In genomic region chr12:52949413-52950331, GRCh38 we compare ENCODE assay signal across 8 cellular contexts. TPM values are rescaled to one million over a fixed set of nuclear protein-coding genes. Genes with fewer than 3 reads are reported as not detected.
DNase-seq lines count a peak whose midpoint lies in the region; ATAC-seq and TF ChIP-seq lines count a peak whose summit lies in the region.

No MANE protein-coding gene starts in this region.

- H3K4me1 ChIP-seq in mucosa of descending colon (ENCODE audit: low read depth), result peaks cover 12% of the 10 kb centered on the region

- intact Hi-C loops in mucosa of descending colon (cut with DNase I, micrococcal nuclease), result no loop called here

- H3K9me3 Mint-ChIP-seq in activated naive CD8-positive, alpha-beta T cell (ENCODE audit: low read depth), result no peaks in the 10 kb centered on the region
- no peaks in the 10 kb centered on the region for H3K9me3 Mint-ChIP-seq in activated naive CD8-positive, alpha-beta T cell treated with anti-CD3 and anti-CD28 coated beads for 36 hours
- no peaks in the 10 kb centered on the region for H3K9me3 Mint-ChIP-seq in effector memory CD8-positive, alpha-beta T cell

- no peaks in the 10 kb centered on the region for H3K36me3 ChIP-seq in mucosa of descending colon (ENCODE audit: low read depth)

- H3K27me3 Mint-ChIP-seq in activated naive CD8-positive, alpha-beta T cell, result peaks cover 2% of the 10 kb centered on the region
- no peaks in the 10 kb centered on the region for H3K27me3 Mint-ChIP-seq in activated naive CD8-positive, alpha-beta T cell treated with anti-CD3 and anti-CD28 coated beads for 36 hours
- peaks cover 12 to 22% of the 10 kb centered on the region in 2 donors for H3K27me3 Mint-ChIP-seq in effector memory CD8-positive, alpha-beta T cell

- peaks cover 8% of the 10 kb centered on the region for H3K4me1 Mint-ChIP-seq in activated naive CD8-positive, alpha-beta T cell (ENCODE audit: low read depth)
- H3K4me1 Mint-ChIP-seq in activated naive CD8-positive, alpha-beta T cell treated with anti-CD3 and anti-CD28 coated beads for 36 hours, result peaks cover 4% of the 10 kb centered on the region
- H3K4me1 Mint-ChIP-seq in effector memory CD8-positive, alpha-beta T cell (ENCODE audit: low read depth in 2 of 2), result peaks cover 2 to 5% of the 10 kb centered on the region in 2 donors

- peak overlapping the region; percentile 58 for H3K4me3 ChIP-seq in mucosa of descending colon

- ATAC-seq in effector memory CD8-positive, alpha-beta T cell (replicated peaks), result no peak
- peak; percentile 80 for ATAC-seq in mucosa of descending colon

- H3K4me3 Mint-ChIP-seq in activated naive CD8-positive, alpha-beta T cell, result peak overlapping the region; percentile 60
- H3K4me3 Mint-ChIP-seq in activated naive CD8-positive, alpha-beta T cell treated with anti-CD3 and anti-CD28 coated beads for 36 hours, result no peak overlapping the region
- peak overlapping the region; percentile 76 to 83 for H3K4me3 Mint-ChIP-seq in effector memory CD8-positive, alpha-beta T cell

- H3K27ac Mint-ChIP-seq in activated naive CD8-positive, alpha-beta T cell, result no peak overlapping the region
- H3K27ac Mint-ChIP-seq in activated naive CD8-positive, alpha-beta T cell treated with anti-CD3 and anti-CD28 coated beads for 36 hours, result no peak overlapping the region
- peak overlapping the region in 1 of 2 donors; percentile 34 for H3K27ac Mint-ChIP-seq in effector memory CD8-positive, alpha-beta T cell

- TF ChIP-seq CTCF in mucosa of descending colon (IDR thresholded peaks at IDR 0.05), result no peak

- no peak for DNase-seq in activated naive CD8-positive, alpha-beta T cell treated with anti-CD3 and anti-CD28 coated beads for 36 hours
- no peak for DNase-seq in effector memory CD8-positive, alpha-beta T cell
- DNase-seq in mucosa of descending colon, result peak; percentile 72 to 88 (median 75)
- DNase-seq in activated effector memory CD4-positive, alpha-beta T cell treated with anti-CD3 and anti-CD28 coated beads, Interleukin-2, amount 50 U/mL, for 16 hours, result no peak
- no peak for DNase-seq in NK-92 (lab: John Stamatoyannopoulos, UW; ENCODE audit: unreplicated experiment)
- DNase-seq in NCI-H2171 treated with DMSO at 0.1 percent for 48 hours (lab: John Stamatoyannopoulos, UW), result no peak

- H3K36me3 Mint-ChIP-seq in activated naive CD8-positive, alpha-beta T cell, result no peaks in the 10 kb centered on the region
- no peaks in the 10 kb centered on the region for H3K36me3 Mint-ChIP-seq in activated naive CD8-positive, alpha-beta T cell treated with anti-CD3 and anti-CD28 coated beads for 36 hours
- H3K36me3 Mint-ChIP-seq in effector memory CD8-positive, alpha-beta T cell (ENCODE audit: insufficient read depth), result no peaks in the 10 kb centered on the region

- no peaks in the 10 kb centered on the region for H3K9me3 ChIP-seq in mucosa of descending colon

TF ChIP-seq in PFSK-1, 5 proteins besides CTCF, POLR2A, EP300 and RAD21:
- TF ChIP-seq FOXP2 (optimal IDR thresholded peaks at IDR 0.05; ENCODE audit: borderline replicate concordance, extremely low read depth, extremely low read length, insufficient read depth) (peak; percentile 100), TAF1 (IDR thresholded peaks at IDR 0.05; ENCODE audit: borderline replicate concordance, insufficient read depth, low read length) (peak; percentile 87; the same call in 1 of the 2 replicates), REST (IDR thresholded peaks at IDR 0.05; ENCODE audit: insufficient read depth in 1 of 2, low read depth in 2 of 2, low read length in 2 of 2) (peak; percentile 19 to 53; a peak in 1 of 4 replicates), POLR2AphosphoS5 (IDR thresholded peaks at IDR 0.05; ENCODE audit: low read depth, low read length) (peak; percentile 83), SIN3A (IDR thresholded peaks at IDR 0.05; ENCODE audit: borderline replicate concordance, insufficient read depth, low read length) (peak; percentile 82; the same call in 1 of the 2 replicates)

RNA-seq across cellular contexts. Expression of gene KRT18, which starts 0.8 kb away (rescaled TPM):
- 1 to 10 TPM; 7.3 to 7.6 TPM for total RNA-seq in activated naive CD8-positive, alpha-beta T cell treated with anti-CD3 and anti-CD28 coated beads for 36 hours
- polyA plus RNA-seq in PFSK-1 (2012; ENCODE audit: insufficient read length, low read depth), result 350 TPM
- 1,000 to 10,000 TPM in 1 of 3 donors, 100 to 1,000 TPM in 2; 296 to 1,063 (median 953) TPM for total RNA-seq in mucosa of descending colon

RNA-seq across cellular contexts. Expression of gene KRT8, which starts 44.8 kb away (rescaled TPM):
- total RNA-seq in activated naive CD8-positive, alpha-beta T cell treated with anti-CD3 and anti-CD28 coated beads for 36 hours, result under 1 TPM; 0.48 to 0.62 TPM
- 17.5 TPM for polyA plus RNA-seq in PFSK-1 (2012; ENCODE audit: insufficient read length, low read depth)
- 1,000 to 10,000 TPM; 1,334 to 4,222 (median 3,664) TPM for total RNA-seq in mucosa of descending colon

RNA-seq across cellular contexts. Expression of gene EIF4B, which starts 56.6 kb away (rescaled TPM):
- total RNA-seq in activated naive CD8-positive, alpha-beta T cell treated with anti-CD3 and anti-CD28 coated beads for 36 hours, result 100 to 1,000 TPM; 704 to 720 TPM
- polyA plus RNA-seq in PFSK-1 (2012; ENCODE audit: insufficient read length, low read depth), result 250 TPM
- 100 to 1,000 TPM; 341 to 535 (median 345) TPM for total RNA-seq in mucosa of descending colon

Comparison
In these comparisons a context has a peak if more than half of its experiments do, and no peak if none do; other contexts are left out.
1. DNase-seq: peak in mucosa of descending colon (3 of 3); none in activated naive CD8-positive, alpha-beta T cell treated with anti-CD3 and anti-CD28 coated beads for 36 hours (single experiment), effector memory CD8-positive, alpha-beta T cell (0 of 3), activated effector memory CD4-positive, alpha-beta T cell treated with anti-CD3 and anti-CD28 coated beads, Interleukin-2, amount 50 U/mL, for 16 hours (single experiment), NK-92 (single experiment) and NCI-H2171 treated with DMSO at 0.1 percent for 48 hours (single experiment).
2. RNA of gene KRT18, which starts 0.8 kb away (total RNA-seq): 296 to 1,063 TPM in mucosa of descending colon; 7.3 to 7.6 TPM in activated naive CD8-positive, alpha-beta T cell treated with anti-CD3 and anti-CD28 coated beads for 36 hours; every median in the first group is over 10 times any median in the second.
3. RNA of gene KRT8, which starts 44.8 kb away (total RNA-seq): 1,334 to 4,222 TPM in mucosa of descending colon; 0.48 to 0.62 TPM in activated naive CD8-positive, alpha-beta T cell treated with anti-CD3 and anti-CD28 coated beads for 36 hours; every median in the first group is over 100 times any median in the second.